ENCODE assay signal across 18 cellular contexts in genomic region chr5:100311811-100312210, GRCh38.
DNase-seq lines count a peak whose midpoint lies in the region; ATAC-seq, FAIRE-seq and TF ChIP-seq lines count a peak whose summit lies in the region.
"Had no signal": no experiment of that assay in that cellular context is flagged by ENCODE, and none has a peak within 500 bp of the region (broad histone marks: within the 10 kb centered on the region; RNA-seq: fewer than 3 reads in every experiment).

No MANE protein-coding gene starts in this region.

- TF ChIP-seq CTCF in D721Med (IDR thresholded peaks at IDR 0.05; ENCODE audit: insufficient read depth, missing control alignments) (peak; percentile 43), astrocyte (IDR thresholded peaks at IDR 0.05; ENCODE audit: insufficient read depth, low read depth, low read length) (no peak)

- H3K27ac ChIP-seq in astrocyte (ENCODE audit: low read depth, low read length) = no peak overlapping the region
- H3K27ac ChIP-seq: BLaER1 treated with 17β-estradiol and CSF1 and Interleukin-3, amounts not matched to agents 10 nM and 100 nM; pancreas had no signal

- H3K36me3 Mint-ChIP-seq in astrocyte (ENCODE audit: low read depth, unreplicated experiment) = no peaks in the 10 kb centered on the region
- H3K36me3 Mint-ChIP-seq: activated naive CD8-positive, alpha-beta T cell treated with anti-CD3 and anti-CD28 coated beads for 36 hours had no signal

- FAIRE-seq in D721Med (lab: Jason Lieb, UNC) (no peak), astrocyte (lab: Jason Lieb, UNC) (no peak)
- FAIRE-seq: pancreas, small intestine had no signal

- no peaks in the 10 kb centered on the region for H3K27me3 Mint-ChIP-seq in astrocyte (ENCODE audit: low read depth, unreplicated experiment)
- H3K27me3 Mint-ChIP-seq: activated B cell treated with CpG ODN at 0.5 μM for 24 hours; activated naive CD8-positive, alpha-beta T cell treated with anti-CD3 and anti-CD28 coated beads for 36 hours; effector memory CD8-positive, alpha-beta T cell had no signal

- H3K4me1 Mint-ChIP-seq in astrocyte (ENCODE audit: low read depth, unreplicated experiment) = no peaks in the 10 kb centered on the region
- H3K4me1 Mint-ChIP-seq: activated B cell treated with CpG ODN at 0.5 μM for 24 hours; activated naive CD8-positive, alpha-beta T cell treated with anti-CD3 and anti-CD28 coated beads for 36 hours had no signal

- DNase-seq in D721Med (ENCODE audit: insufficient read length, low spot score) = no peak
- peak; percentile 43 to 44 for DNase-seq in Kasumi-1 (lab: John Stamatoyannopoulos, UW)
- DNase-seq in astrocyte (ENCODE audit: low read depth) = peak; percentile 25
- DNase-seq in kidney tubule cell (ENCODE audit: low spot score) = peak; percentile 40
- no peak for DNase-seq in stimulated activated CD4-positive, alpha-beta T cell treated with anti-CD3 and anti-CD28 coated beads, Interleukin-12 subunit alpha, Interleukin-12 subunit beta, amount 100 ng/mL, for 4 hours
- DNase-seq in stimulated activated naive CD4-positive, alpha-beta T cell treated with Interleukin-2 at 50 U/mL for 16 hours (lab: John Stamatoyannopoulos, UW) = no peak
- DNase-seq: activated B cell treated with CpG ODN at 0.5 μM for 24 hours; activated CD8-positive, alpha-beta T cell treated with anti-CD3 and anti-CD28 coated beads, Interleukin-2, amount 10 ng/mL, durations not matched to agents 7 days and 5 days; activated naive CD8-positive, alpha-beta T cell treated with anti-CD3 and anti-CD28 coated beads for 36 hours; DND-41; effector memory CD8-positive, alpha-beta T cell; Karpas-422; NCI-H187 treated with DMSO at 0.1 percent for 48 hours; pancreas; small intestine; T-helper 1 cell had no signal

- H3K4me3 Mint-ChIP-seq in astrocyte (ENCODE audit: unreplicated experiment) = no peak overlapping the region
- H3K4me3 Mint-ChIP-seq: activated B cell treated with CpG ODN at 0.5 μM for 24 hours; activated CD8-positive, alpha-beta T cell treated with anti-CD3 and anti-CD28 coated beads, Interleukin-2, amount 10 ng/mL, durations not matched to agents 7 days and 5 days; activated naive CD8-positive, alpha-beta T cell treated with anti-CD3 and anti-CD28 coated beads for 36 hours; effector memory CD8-positive, alpha-beta T cell had no signal

- H3K4me1 ChIP-seq in astrocyte (ENCODE audit: insufficient read depth, low read length) = no peaks in the 10 kb centered on the region
- H3K4me1 ChIP-seq: pancreas had no signal

- H4K20me1 ChIP-seq in astrocyte (ENCODE audit: insufficient read depth, low read length) = no peaks in the 10 kb centered on the region
- H4K20me1 ChIP-seq: BLaER1 treated with 17β-estradiol and CSF1 and Interleukin-3, amounts not matched to agents 10 nM and 100 nM had no signal

- ATAC-seq in HG02759 (IDR thresholded peaks at IDR 0.05; ENCODE audit: unreplicated experiment) = no peak
- ATAC-seq: activated CD8-positive, alpha-beta T cell treated with anti-CD3 and anti-CD28 coated beads, Interleukin-2, amount 10 ng/mL, durations not matched to agents 7 days and 5 days; effector memory CD8-positive, alpha-beta T cell; pancreas had no signal

- H3K27me3 ChIP-seq in astrocyte (ENCODE audit: insufficient read depth, low read length) = no peaks in the 10 kb centered on the region
- H3K27me3 ChIP-seq: BLaER1 treated with 17β-estradiol and CSF1 and Interleukin-3, amounts not matched to agents 10 nM and 100 nM; pancreas had no signal

- H3K79me2 ChIP-seq in astrocyte (ENCODE audit: insufficient read depth, low read length) = no peaks in the 10 kb centered on the region

- H2AFZ ChIP-seq in astrocyte (ENCODE audit: low read depth, low read length) = no peak overlapping the region

- H3K9me3 Mint-ChIP-seq in astrocyte (ENCODE audit: unreplicated experiment) = peaks cover 6% of the 10 kb centered on the region

- no peak overlapping the region for H3K4me3 ChIP-seq in astrocyte (ENCODE audit: insufficient read depth, low read depth, low read length)
- H3K4me3 ChIP-seq: BLaER1 treated with 17β-estradiol and CSF1 and Interleukin-3, amounts not matched to agents 10 nM and 100 nM; pancreas had no signal

- H3K9me3 ChIP-seq in astrocyte (ENCODE audit: insufficient read depth, low read depth, low read length) = no peaks in the 10 kb centered on the region
- H3K9me3 ChIP-seq: pancreas had no signal

- no peaks in the 10 kb centered on the region for H3K36me3 ChIP-seq in astrocyte (ENCODE audit: insufficient read depth, low read length)
- H3K36me3 ChIP-seq: BLaER1 treated with 17β-estradiol and CSF1 and Interleukin-3, amounts not matched to agents 10 nM and 100 nM; pancreas had no signal

- H3K4me2 ChIP-seq in astrocyte (ENCODE audit: low read length) = no peak overlapping the region
- H3K4me2 ChIP-seq: BLaER1 treated with 17β-estradiol and CSF1 and Interleukin-3, amounts not matched to agents 10 nM and 100 nM had no signal

- no peak overlapping the region for H3K27ac Mint-ChIP-seq in astrocyte (ENCODE audit: unreplicated experiment)
- H3K27ac Mint-ChIP-seq: activated B cell treated with CpG ODN at 0.5 μM for 24 hours; activated CD8-positive, alpha-beta T cell treated with anti-CD3 and anti-CD28 coated beads, Interleukin-2, amount 10 ng/mL, durations not matched to agents 7 days and 5 days; activated naive CD8-positive, alpha-beta T cell treated with anti-CD3 and anti-CD28 coated beads for 36 hours; effector memory CD8-positive, alpha-beta T cell had no signal

- H3K9ac ChIP-seq in astrocyte (ENCODE audit: low read length) = no peak overlapping the region
- H3K9ac ChIP-seq: BLaER1 treated with 17β-estradiol and CSF1 and Interleukin-3, amounts not matched to agents 10 nM and 100 nM had no signal

Comparison
In these comparisons a context has a peak if more than half of its experiments do, and no peak if none do; other contexts are left out.
1. DNase-seq: peak in Kasumi-1 (2 of 2), astrocyte (single experiment) and kidney tubule cell (single experiment); none in D721Med (single experiment), stimulated activated CD4-positive, alpha-beta T cell treated with anti-CD3 and anti-CD28 coated beads, Interleukin-12 subunit alpha, Interleukin-12 subunit beta, amount 100 ng/mL, for 4 hours (single experiment) and stimulated activated naive CD4-positive, alpha-beta T cell treated with Interleukin-2 at 50 U/mL for 16 hours (single experiment).